In the genomic region with DNA sequence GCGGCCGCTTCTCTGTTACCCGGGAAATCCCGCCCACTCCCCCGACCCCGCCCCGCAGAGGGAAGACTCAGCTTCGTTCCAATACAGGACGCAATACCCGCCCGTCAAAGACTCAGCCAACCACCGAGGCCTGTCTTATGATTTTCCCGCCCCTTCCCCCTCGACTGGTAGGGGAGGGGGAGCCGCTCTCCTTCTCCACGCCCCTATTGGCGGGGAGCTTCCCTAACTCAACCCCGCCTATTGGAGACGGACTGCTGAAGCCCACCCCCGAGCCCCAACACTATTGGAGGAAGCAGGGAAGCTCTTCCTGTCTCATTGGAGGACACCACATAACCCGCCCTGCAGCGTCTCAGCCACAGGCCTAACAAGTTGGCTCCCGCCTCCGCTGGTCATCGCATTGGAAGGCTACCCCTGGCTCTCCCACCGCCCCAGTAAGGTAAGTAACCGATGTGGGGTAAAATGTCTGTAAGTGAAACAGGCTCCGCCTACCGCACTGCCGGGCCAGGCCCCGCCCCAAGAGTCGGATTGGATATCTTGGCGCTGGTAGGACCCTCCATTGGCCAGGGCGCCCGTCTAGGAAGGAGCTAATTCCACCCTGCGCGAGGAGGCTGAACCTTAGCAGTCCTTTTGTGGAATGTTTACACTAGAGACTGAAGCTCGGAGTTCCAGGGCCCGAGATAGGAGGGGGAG, we compare ENCODE assay signal across 8 cellular contexts. TPM values are rescaled to one million over a fixed set of nuclear protein-coding genes. Genes with fewer than 3 reads are reported as not detected.
DNase-seq lines count a peak whose midpoint lies in the region; ATAC-seq, FAIRE-seq and TF ChIP-seq lines count a peak whose summit lies in the region.

SIN3A (minus strand) TSS at position 17 of the 690 bp plus-strand sequence. CDS start 21,315 bp downstream, outside the sequence.

- H3K27ac Mint-ChIP-seq in T-helper 1 cell treated with Interleukin-12 subunit alpha and Interleukin-12 subunit beta and Interleukin-4 antibody, amounts not matched to agents 30 μg/mL and 1 μg/mL, for 36 hours = peak within 1 kb of the TSS; percentile 99

- DNase-seq in GM12891 (ENCODE audit: insufficient read length, low spot score) = peak; percentile 60
- DNase-seq in NCI-H1694 (lab: John Stamatoyannopoulos, UW) = peak; percentile 99
- peak; percentile 100 for DNase-seq in amniotic stem cell (lab: John Stamatoyannopoulos, UW)
- peak; percentile 99 for DNase-seq in left cardiac atrium
- DNase-seq in posterior vena cava (ENCODE audit: low spot score) = peak; percentile 100
- DNase-seq in upper lobe of right lung = peak; percentile 100

- no peak for TF ChIP-seq POLR2A in GM12891 (IDR thresholded peaks at IDR 0.05; ENCODE audit: low read depth, low read length)

- H3K4me3 Mint-ChIP-seq in T-helper 1 cell treated with Interleukin-12 subunit alpha and Interleukin-12 subunit beta and Interleukin-4 antibody, amounts not matched to agents 30 μg/mL and 1 μg/mL, for 36 hours = peak within 1 kb of the TSS; percentile 97

- H3K36me3 ChIP-seq in upper lobe of right lung = no peaks in the 10 kb centered on the region

- peaks cover 6% of the 10 kb centered on the region for H3K36me3 Mint-ChIP-seq in T-helper 1 cell treated with Interleukin-12 subunit alpha and Interleukin-12 subunit beta and Interleukin-4 antibody, amounts not matched to agents 30 μg/mL and 1 μg/mL, for 36 hours (ENCODE audit: low read depth)

- peaks cover 24% of the 10 kb centered on the region for H3K4me1 ChIP-seq in upper lobe of right lung

- no peaks in the 10 kb centered on the region for H3K27me3 Mint-ChIP-seq in T-helper 1 cell treated with Interleukin-12 subunit alpha and Interleukin-12 subunit beta and Interleukin-4 antibody, amounts not matched to agents 30 μg/mL and 1 μg/mL, for 36 hours (ENCODE audit: low read depth)

- intact Hi-C loops in left cardiac atrium (cut with DNase I) (loop anchor here in 1 of 2 donors (10.0 kb wide), 1 partner anchor 123 kb away; the partner anchor contains the start of gene PTPN9), posterior vena cava (cut with DNase I) (no loop called here), upper lobe of right lung (cut with DNase I) (no loop called here)

- peak within 1 kb of the TSS; percentile 94 for H3K4me3 ChIP-seq in upper lobe of right lung

- no peaks in the 10 kb centered on the region for H3K9me3 ChIP-seq in upper lobe of right lung

- peaks cover 39% of the 10 kb centered on the region for H3K4me1 Mint-ChIP-seq in T-helper 1 cell treated with Interleukin-12 subunit alpha and Interleukin-12 subunit beta and Interleukin-4 antibody, amounts not matched to agents 30 μg/mL and 1 μg/mL, for 36 hours (ENCODE audit: low read depth)

- no peak for TF ChIP-seq CTCF in upper lobe of right lung (IDR thresholded peaks at IDR 0.05)

- FAIRE-seq in GM12891 (lab: Jason Lieb, UNC) = peak; percentile 92

- H3K9me3 Mint-ChIP-seq in T-helper 1 cell treated with Interleukin-12 subunit alpha and Interleukin-12 subunit beta and Interleukin-4 antibody, amounts not matched to agents 30 μg/mL and 1 μg/mL, for 36 hours = no peaks in the 10 kb centered on the region

- ATAC-seq in HG02884 (IDR thresholded peaks at IDR 0.05; ENCODE audit: unreplicated experiment) = peak; percentile 37
- ATAC-seq in left cardiac atrium = peak; percentile 60 to 69
- ATAC-seq in upper lobe of right lung = peak; percentile 73

- H3K27me3 ChIP-seq in upper lobe of right lung = no peaks in the 10 kb centered on the region

- peak within 1 kb of the TSS; percentile 92 for H3K27ac ChIP-seq in upper lobe of right lung

TF ChIP-seq in GM12891, 5 proteins besides CTCF, POLR2A, EP300 and RAD21:
- TF ChIP-seq TAF1 (IDR thresholded peaks at IDR 0.05; ENCODE audit: low read depth, low read length) (peak; percentile 44; the same call in 1 of the 2 replicates), POLR2AphosphoS5 (IDR thresholded peaks at IDR 0.05; ENCODE audit: low read depth, low read length) (no peak; the same call in 1 of the 2 replicates), PAX5 (IDR thresholded peaks at IDR 0.05; ENCODE audit: insufficient read depth, low read length, severe bottlenecking) (no peak), POU2F2 (IDR thresholded peaks at IDR 0.05; ENCODE audit: low read depth, low read length) (no peak), SPI1 (IDR thresholded peaks at IDR 0.05; ENCODE audit: low read depth, low read length) (no peak)
TF ChIP-seq in GM12891: peak in this region for 1.

RNA-seq across cellular contexts. Expression of gene SIN3A, which starts in this region (rescaled TPM):
- polyA plus RNA-seq in GM12891 (2012; ENCODE audit: low read depth, missing spikeins) = 14.2 TPM
- total RNA-seq in left cardiac atrium (10 to 100 TPM; 32.3 to 37.2 TPM), posterior vena cava (10 to 100 TPM; 47.8 to 47.9 TPM), upper lobe of right lung (56.0 TPM)

Comparison
In these comparisons a context has a peak if more than half of its experiments do, and no peak if none do; other contexts are left out.
1. Peak in every context shown above with its lines: DNase-seq, ATAC-seq, H3K4me3 ChIP-seq and H3K27ac ChIP-seq.